Comparison of ENCODE assay signal across 11 cellular contexts in genomic region chr6:8627085-8627861, GRCh38.
DNase-seq lines count a peak whose midpoint lies in the region; TF ChIP-seq lines count a peak whose summit lies in the region.
"Had no signal": no experiment of that assay in that cellular context is flagged by ENCODE, and none has a peak within 500 bp of the region (broad histone marks: within the 10 kb centered on the region; RNA-seq: fewer than 3 reads in every experiment).

No MANE protein-coding gene starts in this region.

- H3K27ac ChIP-seq in breast epithelium: peak overlapping the region; percentile 5 to 52
- peak overlapping the region; percentile 32 for H3K27ac ChIP-seq in urinary bladder (ENCODE audit: low read depth)
- H3K27ac ChIP-seq in Karpas-422 (ENCODE audit: low read length): no peak overlapping the region
- H3K27ac ChIP-seq: 22Rv1, transverse colon had no signal

- no peak overlapping the region for H3K27ac Mint-ChIP-seq in activated CD4-positive, alpha-beta T cell treated with anti-CD3 and anti-CD28 coated beads, Interleukin-2, amount 10 ng/mL, durations not matched to agents 24 days and 14 days
- H3K27ac Mint-ChIP-seq: memory B cell had no signal

- no peak for TF ChIP-seq CTCF in breast epithelium (IDR thresholded peaks at IDR 0.05)

- H3K4me1 Mint-ChIP-seq in activated CD4-positive, alpha-beta T cell treated with anti-CD3 and anti-CD28 coated beads, Interleukin-2, amount 10 ng/mL, durations not matched to agents 24 days and 14 days: no peaks in the 10 kb centered on the region

- H3K36me3 Mint-ChIP-seq in activated CD4-positive, alpha-beta T cell treated with anti-CD3 and anti-CD28 coated beads, Interleukin-2, amount 10 ng/mL, durations not matched to agents 24 days and 14 days (ENCODE audit: low read depth): no peaks in the 10 kb centered on the region
- H3K36me3 Mint-ChIP-seq: memory B cell had no signal

- no peak overlapping the region for H2AFZ ChIP-seq in Karpas-422 (ENCODE audit: low read length)

- no peaks in the 10 kb centered on the region for H3K9me2 ChIP-seq in Karpas-422 (replicated peaks; ENCODE audit: insufficient read depth, low read length)

- H3K9me3 ChIP-seq in breast epithelium (no peaks in the 10 kb centered on the region), Karpas-422 (ENCODE audit: low read length) (no peaks in the 10 kb centered on the region)
- H3K9me3 ChIP-seq: transverse colon had no signal

- H3K4me3 Mint-ChIP-seq in activated CD4-positive, alpha-beta T cell treated with anti-CD3 and anti-CD28 coated beads, Interleukin-2, amount 10 ng/mL, durations not matched to agents 24 days and 14 days: no peak overlapping the region
- H3K4me3 Mint-ChIP-seq: memory B cell had no signal

- H3K9me3 Mint-ChIP-seq in activated CD4-positive, alpha-beta T cell treated with anti-CD3 and anti-CD28 coated beads, Interleukin-2, amount 10 ng/mL, durations not matched to agents 24 days and 14 days: no peaks in the 10 kb centered on the region

- H3K4me2 ChIP-seq in Karpas-422 (ENCODE audit: low read depth, low read length, poor library complexity, severe bottlenecking): no peak overlapping the region

- H3K4me1 ChIP-seq in breast epithelium: no peaks in the 10 kb centered on the region
- H3K4me1 ChIP-seq in urinary bladder (ENCODE audit: insufficient read depth): no peaks in the 10 kb centered on the region
- H3K4me1 ChIP-seq in Karpas-422 (ENCODE audit: low read length): no peaks in the 10 kb centered on the region

- H3K27me3 Mint-ChIP-seq in activated CD4-positive, alpha-beta T cell treated with anti-CD3 and anti-CD28 coated beads, Interleukin-2, amount 10 ng/mL, durations not matched to agents 24 days and 14 days: no peaks in the 10 kb centered on the region
- H3K27me3 Mint-ChIP-seq: memory B cell had no signal

- TF ChIP-seq POLR2A in breast epithelium (IDR thresholded peaks at IDR 0.05): no peak

- H3K36me3 ChIP-seq in breast epithelium: no peaks in the 10 kb centered on the region
- H3K36me3 ChIP-seq in urinary bladder (ENCODE audit: insufficient read depth): no peaks in the 10 kb centered on the region
- no peaks in the 10 kb centered on the region for H3K36me3 ChIP-seq in Karpas-422 (ENCODE audit: insufficient read depth, low read length)
- H3K36me3 ChIP-seq: transverse colon had no signal

- WGBS in urinary bladder: 81% methylated on average over 2 of the region's 2 CpGs

- H3K4me3 ChIP-seq in breast epithelium (no peak overlapping the region), urinary bladder (ENCODE audit: low read depth, low read length) (no peak overlapping the region), Karpas-422 (ENCODE audit: low read length) (no peak overlapping the region)
- H3K4me3 ChIP-seq: transverse colon had no signal

- H3K27me3 ChIP-seq in breast epithelium: no peaks in the 10 kb centered on the region
- no peaks in the 10 kb centered on the region for H3K27me3 ChIP-seq in Karpas-422 (ENCODE audit: low read length)
- H3K27me3 ChIP-seq: transverse colon had no signal

- no peaks in the 10 kb centered on the region for H4K20me1 ChIP-seq in Karpas-422 (ENCODE audit: insufficient read depth, low read depth, low read length)

- intact Hi-C loops in breast epithelium (cut with DNase I; ENCODE audit: low total_unique reads): no loop called here
- intact Hi-C loops in activated CD4-positive, alpha-beta T cell treated with anti-CD3 and anti-CD28 coated beads, Interleukin-2, amount 10 ng/mL, durations not matched to agents 24 days and 14 days (cut with micrococcal nuclease): no loop called here

- DNase-seq in DMS53 (lab: John Stamatoyannopoulos, UW): peak; percentile 17
- DNase-seq in DMS53 treated with DMSO at 0.1 percent for 48 hours (lab: John Stamatoyannopoulos, UW; ENCODE audit: unreplicated experiment): no peak
- peak; percentile 67 for DNase-seq in HPDE6-E6E7 (ENCODE audit: extremely low spot score)
- DNase-seq in breast epithelium (ENCODE audit: low spot score in 2 of 2): no peak
- DNase-seq in activated CD4-positive, alpha-beta T cell treated with anti-CD3 and anti-CD28 coated beads, Interleukin-2, amount 10 ng/mL, durations not matched to agents 24 days and 14 days: no peak
- no peak for DNase-seq in SHP77 (lab: John Stamatoyannopoulos, UW)
- no peak for DNase-seq in Karpas-422
- DNase-seq: transverse colon had no signal

- no peaks in the 10 kb centered on the region for H3K79me2 ChIP-seq in Karpas-422 (ENCODE audit: low read length)

- no peak overlapping the region for H3K9ac ChIP-seq in Karpas-422 (ENCODE audit: low read length)

Comparison
In these comparisons a context has a peak if more than half of its experiments do, and no peak if none do; other contexts are left out.
1. DNase-seq: peak in DMS53 (single experiment) and HPDE6-E6E7 (single experiment); none in DMS53 treated with DMSO at 0.1 percent for 48 hours (single experiment), breast epithelium (0 of 2), activated CD4-positive, alpha-beta T cell treated with anti-CD3 and anti-CD28 coated beads, Interleukin-2, amount 10 ng/mL, durations not matched to agents 24 days and 14 days (single experiment), SHP77 (0 of 2) and Karpas-422 (single experiment).